ENCODE assay signal across 9 cellular contexts in genomic region chr20:2693996-2694471, GRCh38. TPM values are rescaled to one million over a fixed set of nuclear protein-coding genes. Genes with fewer than 3 reads are reported as not detected.
DNase-seq lines count a peak whose midpoint lies in the region; ATAC-seq and TF ChIP-seq lines count a peak whose summit lies in the region.
"Had no signal": no experiment of that assay in that cellular context is flagged by ENCODE, and none has a peak within 500 bp of the region (broad histone marks: within the 10 kb centered on the region; RNA-seq: fewer than 3 reads in every experiment).

No MANE protein-coding gene starts in this region.

- intact Hi-C loops in left ventricle myocardium inferior (cut with micrococcal nuclease), result no loop called here
- intact Hi-C loops in activated CD8-positive, alpha-beta T cell treated with anti-CD3 and anti-CD28 coated beads for 36 hours (cut with micrococcal nuclease), result no loop called here

- H3K27me3 Mint-ChIP-seq in progenitor cell of endocrine pancreas, result peaks cover 59% of the 10 kb centered on the region
- H3K27me3 Mint-ChIP-seq in activated CD8-positive, alpha-beta T cell treated with anti-CD3 and anti-CD28 coated beads for 36 hours, result peaks cover 42% of the 10 kb centered on the region
- peaks cover 63 to 75% of the 10 kb centered on the region in 2 donors for H3K27me3 Mint-ChIP-seq in stimulated activated naive B cell treated with anti-CD40 and anti-IgM and Interleukin-4, amounts not matched to agents 10 μg/mL and 1 μg/mL and 100 μg/mL, for 72 hours

- H3K4me1 Mint-ChIP-seq in progenitor cell of endocrine pancreas (ENCODE audit: low read depth), result peaks cover 7% of the 10 kb centered on the region
- peaks cover 9% of the 10 kb centered on the region for H3K4me1 Mint-ChIP-seq in activated CD8-positive, alpha-beta T cell treated with anti-CD3 and anti-CD28 coated beads for 36 hours (ENCODE audit: low read depth)
- H3K4me1 Mint-ChIP-seq in stimulated activated naive B cell treated with anti-CD40 and anti-IgM and Interleukin-4, amounts not matched to agents 10 μg/mL and 1 μg/mL and 100 μg/mL, for 72 hours, result peaks cover 7 to 8% of the 10 kb centered on the region in 2 donors

- CTCF ChIA-PET in activated CD8-positive, alpha-beta T cell treated with anti-CD3 and anti-CD28 coated beads for 36 hours (lab: Charles Lee), result interaction anchor here (1.0 to 9.7 kb wide), 3 partner anchors 9 to 59 kb away, joined by 3 to 110 read pairs (median 11); no protein-coding TSS in a partner anchor

- H3K27ac ChIP-seq in left ventricle myocardium inferior (replicated peaks), result peak overlapping the region; percentile 63

- H3K9me3 ChIP-seq in left ventricle myocardium inferior (replicated peaks), result no peaks in the 10 kb centered on the region

- no peak for ATAC-seq in activated CD8-positive, alpha-beta T cell treated with anti-CD3 and anti-CD28 coated beads for 36 hours
- ATAC-seq in stimulated activated naive B cell treated with anti-CD40 and anti-IgM and Interleukin-4, amounts not matched to agents 10 μg/mL and 1 μg/mL and 100 μg/mL, for 72 hours (replicated peaks), result no peak
- ATAC-seq in HG03565 (IDR thresholded peaks at IDR 0.05; ENCODE audit: unreplicated experiment), result no peak

- no peaks in the 10 kb centered on the region for H3K36me3 ChIP-seq in left ventricle myocardium inferior

- peaks cover 38% of the 10 kb centered on the region for H3K27me3 ChIP-seq in left ventricle myocardium inferior (ENCODE audit: low read depth)

- H3K9me3 Mint-ChIP-seq in progenitor cell of endocrine pancreas (ENCODE audit: low read depth), result no peaks in the 10 kb centered on the region
- peaks cover 2% of the 10 kb centered on the region for H3K9me3 Mint-ChIP-seq in activated CD8-positive, alpha-beta T cell treated with anti-CD3 and anti-CD28 coated beads for 36 hours
- H3K9me3 Mint-ChIP-seq in stimulated activated naive B cell treated with anti-CD40 and anti-IgM and Interleukin-4, amounts not matched to agents 10 μg/mL and 1 μg/mL and 100 μg/mL, for 72 hours, result no peaks in the 10 kb centered on the region

- POLR2A ChIA-PET in activated CD8-positive, alpha-beta T cell treated with anti-CD3 and anti-CD28 coated beads for 36 hours (lab: Charles Lee), result interaction anchor here (0.9 to 2.0 kb wide), 2 partner anchors 39 to 47 kb away, joined by 3 to 5 read pairs; no protein-coding TSS in a partner anchor

- H3K27ac Mint-ChIP-seq in progenitor cell of endocrine pancreas, result no peak overlapping the region
- H3K27ac Mint-ChIP-seq in activated CD8-positive, alpha-beta T cell treated with anti-CD3 and anti-CD28 coated beads for 36 hours, result no peak overlapping the region
- H3K27ac Mint-ChIP-seq in stimulated activated naive B cell treated with anti-CD40 and anti-IgM and Interleukin-4, amounts not matched to agents 10 μg/mL and 1 μg/mL and 100 μg/mL, for 72 hours, result no peak overlapping the region

- in situ Hi-C loops in Caki2 (cut with HindIII; ENCODE audit: low pct_unique_long_range_greater_than_20kb, low sequenced_read_pairs), result no loop called here

- TF ChIP-seq CTCF in left ventricle myocardium inferior (IDR thresholded peaks at IDR 0.05; ENCODE audit: borderline replicate concordance) (no peak), progenitor cell of endocrine pancreas (IDR thresholded peaks at IDR 0.05; ENCODE audit: unreplicated experiment) (no peak)
- no peak for TF ChIP-seq CTCF in activated CD8-positive, alpha-beta T cell treated with anti-CD3 and anti-CD28 coated beads for 36 hours (IDR thresholded peaks at IDR 0.05)

- peak overlapping the region; percentile 72 for H3K4me3 ChIP-seq in left ventricle myocardium inferior

- DNase-seq in Caki2 (ENCODE audit: low read depth) (peak; percentile 14), NCI-H748 (lab: John Stamatoyannopoulos, UW; ENCODE audit: unreplicated experiment) (peak; percentile 51), left ventricle myocardium inferior (no peak), progenitor cell of endocrine pancreas (ENCODE audit: low spot score, unreplicated experiment) (no peak), NCI-H524 treated with DMSO at 0.1 percent for 48 hours (lab: John Stamatoyannopoulos, UW) (no peak)
- no peak for DNase-seq in activated CD8-positive, alpha-beta T cell treated with anti-CD3 and anti-CD28 coated beads for 36 hours
- no peak for DNase-seq in stimulated activated naive B cell treated with anti-CD40 and anti-IgM and Interleukin-4, amounts not matched to agents 10 μg/mL and 1 μg/mL and 100 μg/mL, for 72 hours

- H3K4me3 Mint-ChIP-seq in progenitor cell of endocrine pancreas (ENCODE audit: low read depth), result peak overlapping the region; percentile 58
- H3K4me3 Mint-ChIP-seq in activated CD8-positive, alpha-beta T cell treated with anti-CD3 and anti-CD28 coated beads for 36 hours, result no peak overlapping the region
- no peak overlapping the region for H3K4me3 Mint-ChIP-seq in stimulated activated naive B cell treated with anti-CD40 and anti-IgM and Interleukin-4, amounts not matched to agents 10 μg/mL and 1 μg/mL and 100 μg/mL, for 72 hours

- H3K4me1 ChIP-seq in left ventricle myocardium inferior, result peaks cover 18% of the 10 kb centered on the region

- peaks cover 9% of the 10 kb centered on the region for H3K36me3 Mint-ChIP-seq in progenitor cell of endocrine pancreas (ENCODE audit: insufficient read depth)
- no peaks in the 10 kb centered on the region for H3K36me3 Mint-ChIP-seq in activated CD8-positive, alpha-beta T cell treated with anti-CD3 and anti-CD28 coated beads for 36 hours (ENCODE audit: low read depth)
- peaks cover 5% of the 10 kb centered on the region in 2 donors for H3K36me3 Mint-ChIP-seq in stimulated activated naive B cell treated with anti-CD40 and anti-IgM and Interleukin-4, amounts not matched to agents 10 μg/mL and 1 μg/mL and 100 μg/mL, for 72 hours

RNA-seq across cellular contexts. Expression of gene EBF4, which starts 1.5 kb away (rescaled TPM):
- total RNA-seq in Caki2 (2014; rRNA removed; shearing (Covaris generic); ENCODE audit: low replicate concordance), result 9.6 and 12.7 TPM in 2 replicates
- total RNA-seq in left ventricle myocardium inferior (4.9 TPM), progenitor cell of endocrine pancreas (63.8 and 64.9 TPM in 2 replicates)
- 1 to 10 TPM; 1.1 to 1.2 TPM for total RNA-seq in activated CD8-positive, alpha-beta T cell treated with anti-CD3 and anti-CD28 coated beads for 36 hours
- total RNA-seq: RPMI7951 had no signal

RNA-seq across cellular contexts. Expression of gene IDH3B, which starts 30.0 kb away (rescaled TPM):
- 190 and 266 TPM in 2 replicates for total RNA-seq in Caki2 (2014; rRNA removed; shearing (Covaris generic); ENCODE audit: low replicate concordance)
- total RNA-seq in left ventricle myocardium inferior (220 TPM), progenitor cell of endocrine pancreas (98.9 and 108 TPM in 2 replicates)
- total RNA-seq in activated CD8-positive, alpha-beta T cell treated with anti-CD3 and anti-CD28 coated beads for 36 hours, result 100 to 1,000 TPM; 109 to 114 TPM

RNA-seq across cellular contexts. Expression of gene NOP56, which starts 41.6 kb away (rescaled TPM):
- total RNA-seq in Caki2 (2014; rRNA removed; shearing (Covaris generic); ENCODE audit: low replicate concordance), result 214 and 336 TPM in 2 replicates
- total RNA-seq in left ventricle myocardium inferior, result 47.3 TPM
- 271 and 282 TPM in 2 replicates for total RNA-seq in progenitor cell of endocrine pancreas
- 100 to 1,000 TPM; 587 to 596 TPM for total RNA-seq in activated CD8-positive, alpha-beta T cell treated with anti-CD3 and anti-CD28 coated beads for 36 hours

Comparison
In these comparisons a context has a peak if more than half of its experiments do, and no peak if none do; other contexts are left out.
1. DNase-seq: peak in Caki2 (single experiment) and NCI-H748 (single experiment); none in left ventricle myocardium inferior (single experiment), progenitor cell of endocrine pancreas (single experiment), activated CD8-positive, alpha-beta T cell treated with anti-CD3 and anti-CD28 coated beads for 36 hours (single experiment), stimulated activated naive B cell treated with anti-CD40 and anti-IgM and Interleukin-4, amounts not matched to agents 10 μg/mL and 1 μg/mL and 100 μg/mL, for 72 hours (single experiment) and NCI-H524 treated with DMSO at 0.1 percent for 48 hours (single experiment).